Comparison of ENCODE assay signal across 1 cellular context in the genomic region with DNA sequence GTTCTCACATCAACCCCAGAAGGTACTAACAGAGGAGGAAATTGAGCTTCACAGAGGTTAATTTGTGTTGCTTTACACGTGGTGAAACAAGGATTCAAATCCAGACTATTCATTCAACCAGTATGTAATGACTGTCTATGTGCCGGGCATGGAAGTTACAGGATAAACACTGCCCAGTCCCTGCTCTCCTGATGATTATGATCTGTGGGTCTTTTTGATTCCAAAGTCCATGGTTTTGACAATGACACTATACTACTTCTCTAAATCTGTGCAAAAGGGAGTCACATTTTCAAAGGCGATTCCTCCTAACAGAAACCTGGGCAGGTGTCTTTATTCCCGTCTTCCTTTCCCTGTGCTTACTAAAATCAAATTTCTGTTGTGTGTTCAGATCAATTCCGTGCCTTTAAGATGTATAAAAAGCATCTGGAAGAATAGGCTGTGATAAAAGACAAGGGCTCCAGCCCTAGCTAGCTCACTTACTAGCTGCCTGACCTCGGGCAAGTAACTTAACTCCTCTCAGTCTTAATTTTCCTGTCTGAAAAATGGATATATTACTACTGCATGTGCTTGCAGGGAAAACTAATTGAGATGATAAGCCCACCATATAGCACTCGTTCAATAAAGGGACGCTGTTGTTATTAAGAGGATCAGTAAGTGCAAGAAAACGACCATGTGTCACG.
TF ChIP-seq lines count a peak whose summit lies in the region.

No MANE protein-coding gene starts in this region.

TF ChIP-seq in K562, 482 proteins besides CTCF, POLR2A, EP300 and RAD21 (continued from another document):
- TF ChIP-seq, protein P1, sequence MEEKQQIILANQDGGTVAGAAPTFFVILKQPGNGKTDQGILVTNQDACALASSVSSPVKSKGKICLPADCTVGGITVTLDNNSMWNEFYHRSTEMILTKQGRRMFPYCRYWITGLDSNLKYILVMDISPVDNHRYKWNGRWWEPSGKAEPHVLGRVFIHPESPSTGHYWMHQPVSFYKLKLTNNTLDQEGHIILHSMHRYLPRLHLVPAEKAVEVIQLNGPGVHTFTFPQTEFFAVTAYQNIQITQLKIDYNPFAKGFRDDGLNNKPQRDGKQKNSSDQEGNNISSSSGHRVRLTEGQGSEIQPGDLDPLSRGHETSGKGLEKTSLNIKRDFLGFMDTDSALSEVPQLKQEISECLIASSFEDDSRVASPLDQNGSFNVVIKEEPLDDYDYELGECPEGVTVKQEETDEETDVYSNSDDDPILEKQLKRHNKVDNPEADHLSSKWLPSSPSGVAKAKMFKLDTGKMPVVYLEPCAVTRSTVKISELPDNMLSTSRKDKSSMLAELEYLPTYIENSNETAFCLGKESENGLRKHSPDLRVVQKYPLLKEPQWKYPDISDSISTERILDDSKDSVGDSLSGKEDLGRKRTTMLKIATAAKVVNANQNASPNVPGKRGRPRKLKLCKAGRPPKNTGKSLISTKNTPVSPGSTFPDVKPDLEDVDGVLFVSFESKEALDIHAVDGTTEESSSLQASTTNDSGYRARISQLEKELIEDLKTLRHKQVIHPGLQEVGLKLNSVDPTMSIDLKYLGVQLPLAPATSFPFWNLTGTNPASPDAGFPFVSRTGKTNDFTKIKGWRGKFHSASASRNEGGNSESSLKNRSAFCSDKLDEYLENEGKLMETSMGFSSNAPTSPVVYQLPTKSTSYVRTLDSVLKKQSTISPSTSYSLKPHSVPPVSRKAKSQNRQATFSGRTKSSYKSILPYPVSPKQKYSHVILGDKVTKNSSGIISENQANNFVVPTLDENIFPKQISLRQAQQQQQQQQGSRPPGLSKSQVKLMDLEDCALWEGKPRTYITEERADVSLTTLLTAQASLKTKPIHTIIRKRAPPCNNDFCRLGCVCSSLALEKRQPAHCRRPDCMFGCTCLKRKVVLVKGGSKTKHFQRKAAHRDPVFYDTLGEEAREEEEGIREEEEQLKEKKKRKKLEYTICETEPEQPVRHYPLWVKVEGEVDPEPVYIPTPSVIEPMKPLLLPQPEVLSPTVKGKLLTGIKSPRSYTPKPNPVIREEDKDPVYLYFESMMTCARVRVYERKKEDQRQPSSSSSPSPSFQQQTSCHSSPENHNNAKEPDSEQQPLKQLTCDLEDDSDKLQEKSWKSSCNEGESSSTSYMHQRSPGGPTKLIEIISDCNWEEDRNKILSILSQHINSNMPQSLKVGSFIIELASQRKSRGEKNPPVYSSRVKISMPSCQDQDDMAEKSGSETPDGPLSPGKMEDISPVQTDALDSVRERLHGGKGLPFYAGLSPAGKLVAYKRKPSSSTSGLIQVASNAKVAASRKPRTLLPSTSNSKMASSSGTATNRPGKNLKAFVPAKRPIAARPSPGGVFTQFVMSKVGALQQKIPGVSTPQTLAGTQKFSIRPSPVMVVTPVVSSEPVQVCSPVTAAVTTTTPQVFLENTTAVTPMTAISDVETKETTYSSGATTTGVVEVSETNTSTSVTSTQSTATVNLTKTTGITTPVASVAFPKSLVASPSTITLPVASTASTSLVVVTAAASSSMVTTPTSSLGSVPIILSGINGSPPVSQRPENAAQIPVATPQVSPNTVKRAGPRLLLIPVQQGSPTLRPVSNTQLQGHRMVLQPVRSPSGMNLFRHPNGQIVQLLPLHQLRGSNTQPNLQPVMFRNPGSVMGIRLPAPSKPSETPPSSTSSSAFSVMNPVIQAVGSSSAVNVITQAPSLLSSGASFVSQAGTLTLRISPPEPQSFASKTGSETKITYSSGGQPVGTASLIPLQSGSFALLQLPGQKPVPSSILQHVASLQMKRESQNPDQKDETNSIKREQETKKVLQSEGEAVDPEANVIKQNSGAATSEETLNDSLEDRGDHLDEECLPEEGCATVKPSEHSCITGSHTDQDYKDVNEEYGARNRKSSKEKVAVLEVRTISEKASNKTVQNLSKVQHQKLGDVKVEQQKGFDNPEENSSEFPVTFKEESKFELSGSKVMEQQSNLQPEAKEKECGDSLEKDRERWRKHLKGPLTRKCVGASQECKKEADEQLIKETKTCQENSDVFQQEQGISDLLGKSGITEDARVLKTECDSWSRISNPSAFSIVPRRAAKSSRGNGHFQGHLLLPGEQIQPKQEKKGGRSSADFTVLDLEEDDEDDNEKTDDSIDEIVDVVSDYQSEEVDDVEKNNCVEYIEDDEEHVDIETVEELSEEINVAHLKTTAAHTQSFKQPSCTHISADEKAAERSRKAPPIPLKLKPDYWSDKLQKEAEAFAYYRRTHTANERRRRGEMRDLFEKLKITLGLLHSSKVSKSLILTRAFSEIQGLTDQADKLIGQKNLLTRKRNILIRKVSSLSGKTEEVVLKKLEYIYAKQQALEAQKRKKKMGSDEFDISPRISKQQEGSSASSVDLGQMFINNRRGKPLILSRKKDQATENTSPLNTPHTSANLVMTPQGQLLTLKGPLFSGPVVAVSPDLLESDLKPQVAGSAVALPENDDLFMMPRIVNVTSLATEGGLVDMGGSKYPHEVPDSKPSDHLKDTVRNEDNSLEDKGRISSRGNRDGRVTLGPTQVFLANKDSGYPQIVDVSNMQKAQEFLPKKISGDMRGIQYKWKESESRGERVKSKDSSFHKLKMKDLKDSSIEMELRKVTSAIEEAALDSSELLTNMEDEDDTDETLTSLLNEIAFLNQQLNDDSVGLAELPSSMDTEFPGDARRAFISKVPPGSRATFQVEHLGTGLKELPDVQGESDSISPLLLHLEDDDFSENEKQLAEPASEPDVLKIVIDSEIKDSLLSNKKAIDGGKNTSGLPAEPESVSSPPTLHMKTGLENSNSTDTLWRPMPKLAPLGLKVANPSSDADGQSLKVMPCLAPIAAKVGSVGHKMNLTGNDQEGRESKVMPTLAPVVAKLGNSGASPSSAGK (IDR thresholded peaks at IDR 0.05), result 0 out of 2 replicates have a peak, but pooled peaks have one; percentile 9
- TF ChIP-seq, protein P2, sequence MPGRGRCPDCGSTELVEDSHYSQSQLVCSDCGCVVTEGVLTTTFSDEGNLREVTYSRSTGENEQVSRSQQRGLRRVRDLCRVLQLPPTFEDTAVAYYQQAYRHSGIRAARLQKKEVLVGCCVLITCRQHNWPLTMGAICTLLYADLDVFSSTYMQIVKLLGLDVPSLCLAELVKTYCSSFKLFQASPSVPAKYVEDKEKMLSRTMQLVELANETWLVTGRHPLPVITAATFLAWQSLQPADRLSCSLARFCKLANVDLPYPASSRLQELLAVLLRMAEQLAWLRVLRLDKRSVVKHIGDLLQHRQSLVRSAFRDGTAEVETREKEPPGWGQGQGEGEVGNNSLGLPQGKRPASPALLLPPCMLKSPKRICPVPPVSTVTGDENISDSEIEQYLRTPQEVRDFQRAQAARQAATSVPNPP (IDR thresholded peaks at IDR 0.05; ENCODE audit: borderline replicate concordance, insufficient read depth, insufficient read length), result no peak
